Comparison of ENCODE assay signal across 20 cellular contexts in the genomic region with DNA sequence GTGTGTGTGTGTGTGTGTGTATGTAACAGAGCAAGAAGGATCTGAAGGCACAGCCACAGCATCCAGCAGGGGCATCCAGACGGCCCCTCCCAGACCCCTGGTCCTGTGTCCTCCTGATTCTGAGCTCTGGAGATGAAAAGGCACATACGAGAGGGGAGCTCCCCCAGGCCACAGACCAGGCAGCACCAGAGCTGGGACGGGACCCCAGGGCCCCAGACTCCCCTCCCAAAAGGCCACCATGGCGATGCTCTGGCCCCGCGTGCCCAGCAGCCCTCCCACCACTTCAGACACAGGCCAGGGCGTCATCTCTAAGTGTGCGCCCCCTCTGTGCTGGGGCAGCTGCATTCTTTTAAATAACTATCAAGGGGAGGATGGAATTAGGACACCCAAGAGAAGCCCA.
DNase-seq lines count a peak whose midpoint lies in the region; FAIRE-seq and TF ChIP-seq lines count a peak whose summit lies in the region.
"Had no signal": no experiment of that assay in that cellular context is flagged by ENCODE, and none has a peak within 500 bp of the region (broad histone marks: within the 10 kb centered on the region; RNA-seq: fewer than 3 reads in every experiment).

No MANE protein-coding gene starts in this region.

- H3K4me1 ChIP-seq in neuronal stem cell (ENCODE audit: control insufficient read depth in 2 of 2, insufficient read depth in 1 of 2, low read depth in 1 of 2, low read length in 2 of 2) (no peaks in the 10 kb centered on the region), stomach (no peaks in the 10 kb centered on the region), breast epithelium (no peaks in the 10 kb centered on the region)
- H3K4me1 ChIP-seq: BE2C had no signal

- H3K18ac ChIP-seq in neuronal stem cell (ENCODE audit: low read length) = peak overlapping the region; percentile 19

- no peak overlapping the region for H3K4ac ChIP-seq in neuronal stem cell (ENCODE audit: low read length)

- no peak for TF ChIP-seq CTCF in bronchial epithelial cell (IDR thresholded peaks at IDR 0.05; ENCODE audit: insufficient read depth, low read length, severe bottlenecking)
- no peak for TF ChIP-seq CTCF in stomach (IDR thresholded peaks at IDR 0.05)
- no peak for TF ChIP-seq CTCF in breast epithelium (IDR thresholded peaks at IDR 0.05)

- H2BK12ac ChIP-seq in neuronal stem cell (ENCODE audit: low read length) = no peak overlapping the region

- no peak overlapping the region for H2AK5ac ChIP-seq in neuronal stem cell (ENCODE audit: low read depth, low read length)

- TF ChIP-seq POLR2A in stomach (IDR thresholded peaks at IDR 0.05) (no peak), breast epithelium (IDR thresholded peaks at IDR 0.05) (no peak)

- TF ChIP-seq EP300 in stomach (IDR thresholded peaks at IDR 0.05) = no peak

- H3K36me3 ChIP-seq in bronchial epithelial cell (ENCODE audit: control insufficient read depth, insufficient read depth, low read length) (no peaks in the 10 kb centered on the region), neuronal stem cell (replicated peaks in 1 of 2; ENCODE audit: control insufficient read depth in 2 of 2, insufficient read depth in 2 of 2, low read length in 2 of 2) (no peaks in the 10 kb centered on the region), stomach (no peaks in the 10 kb centered on the region), breast epithelium (no peaks in the 10 kb centered on the region)
- H3K36me3 ChIP-seq: BE2C had no signal

- no CpG with 5 or more reads among the region's 8 CpGs for WGBS in neuronal stem cell (ENCODE audit: extremely low coverage in 2 of 2, insufficient read length in 2 of 2, insufficient replicate concordance in 1 of 2), 2 donors
- 74 to 85% (median 77%) methylated on average over 7 to 8 of the region's 8 CpGs for WGBS in stomach, 5 donors

- H3K4me3 ChIP-seq in bronchial epithelial cell (ENCODE audit: low read depth, low read length) (no peak overlapping the region), neuronal stem cell (ENCODE audit: low read length in 2 of 2) (no peak overlapping the region), stomach (no peak overlapping the region), breast epithelium (no peak overlapping the region)

- no peak overlapping the region for H3K27ac Mint-ChIP-seq in activated T-helper 2 cell treated with anti-CD3 and anti-CD28 coated beads, Interferon-gamma antibody, Interleukin-2, Interleukin-4, amounts not matched to agents 10 μg/mL and 5 μg/mL and 100 μg/mL, durations not matched to agents 14 hours and 24 hours and 36 hours
- H3K27ac Mint-ChIP-seq: CD8-positive, alpha-beta T cell; H9 had no signal

- H2BK120ac ChIP-seq in neuronal stem cell (ENCODE audit: low read depth, low read length) = no peak overlapping the region

- H3K27me3 ChIP-seq in bronchial epithelial cell (ENCODE audit: control insufficient read depth, insufficient read depth, low read length) (no peaks in the 10 kb centered on the region), neuronal stem cell (ENCODE audit: control insufficient read depth in 3 of 3, insufficient read depth in 3 of 3, low read depth in 1 of 3, low read length in 3 of 3) (peaks cover 0 to 6% (median 0%) of the 10 kb centered on the region in 3 experiments), stomach (peaks cover 0 to 5% (median 0%) of the 10 kb centered on the region in 3 donors), breast epithelium (no peaks in the 10 kb centered on the region)
- H3K27me3 ChIP-seq: BE2C had no signal

- peak overlapping the region; percentile 38 for H3K9ac ChIP-seq in neuronal stem cell (ENCODE audit: low read depth, low read length, poor library complexity)

- H3K4me3 Mint-ChIP-seq in activated T-helper 2 cell treated with anti-CD3 and anti-CD28 coated beads, Interferon-gamma antibody, Interleukin-2, Interleukin-4, amounts not matched to agents 10 μg/mL and 5 μg/mL and 100 μg/mL, durations not matched to agents 14 hours and 24 hours and 36 hours (ENCODE audit: low read depth) = no peak overlapping the region
- H3K4me3 Mint-ChIP-seq: CD8-positive, alpha-beta T cell; H9 had no signal

- intact Hi-C loops in stomach (cut with DNase I; ENCODE audit: low total_unique reads) (no loop called here), breast epithelium (cut with DNase I; ENCODE audit: low total_unique reads) (no loop called here)
- intact Hi-C loops in activated T-helper 2 cell treated with anti-CD3 and anti-CD28 coated beads, Interferon-gamma antibody, Interleukin-2, Interleukin-4, amounts not matched to agents 10 μg/mL and 5 μg/mL and 100 μg/mL, durations not matched to agents 14 hours and 24 hours and 36 hours (cut with micrococcal nuclease) = no loop called here

- H4K91ac ChIP-seq in neuronal stem cell (ENCODE audit: low read depth, low read length, poor library complexity) = no peak overlapping the region

- H3K9me3 ChIP-seq in neuronal stem cell (replicated peaks in 1 of 2; ENCODE audit: control insufficient read depth in 2 of 2, insufficient read depth in 1 of 2, low read depth in 1 of 2, low read length in 2 of 2) (peaks cover 9 to 10% of the 10 kb centered on the region in 2 donors), stomach (peaks cover 20 to 30% (median 27%) of the 10 kb centered on the region in 4 donors), breast epithelium (peaks cover 14 to 23% of the 10 kb centered on the region in 2 donors)
- H3K9me3 ChIP-seq: BE2C had no signal

- H3K36me3 Mint-ChIP-seq in activated T-helper 2 cell treated with anti-CD3 and anti-CD28 coated beads, Interferon-gamma antibody, Interleukin-2, Interleukin-4, amounts not matched to agents 10 μg/mL and 5 μg/mL and 100 μg/mL, durations not matched to agents 14 hours and 24 hours and 36 hours (ENCODE audit: low read depth) = no peaks in the 10 kb centered on the region

- H3K14ac ChIP-seq in neuronal stem cell (ENCODE audit: low read length) = peak overlapping the region; percentile 86

- no peaks in the 10 kb centered on the region for H3K4me1 Mint-ChIP-seq in activated T-helper 2 cell treated with anti-CD3 and anti-CD28 coated beads, Interferon-gamma antibody, Interleukin-2, Interleukin-4, amounts not matched to agents 10 μg/mL and 5 μg/mL and 100 μg/mL, durations not matched to agents 14 hours and 24 hours and 36 hours (ENCODE audit: low read depth)
- H3K4me1 Mint-ChIP-seq: H9 had no signal

- H2AFZ ChIP-seq in neuronal stem cell (ENCODE audit: low read length) = no peak overlapping the region

- no peak overlapping the region for H3K4me2 ChIP-seq in neuronal stem cell (ENCODE audit: insufficient read depth, low read length, poor library complexity, severe bottlenecking)

- H2BK15ac ChIP-seq in neuronal stem cell (ENCODE audit: low read length) = peak overlapping the region; percentile 38

- no peak overlapping the region for H2BK5ac ChIP-seq in neuronal stem cell (ENCODE audit: low read length)

- no peak overlapping the region for H3K23ac ChIP-seq in neuronal stem cell (ENCODE audit: low read depth, low read length, poor library complexity)

- DNase-seq in bronchial epithelial cell (ENCODE audit: low read depth) (no peak), neuronal stem cell (ENCODE audit: low spot score) (no peak), stomach (peak; percentile 21), breast epithelium (ENCODE audit: low spot score in 2 of 2) (no peak), AML-193 (lab: John Stamatoyannopoulos, UW) (no peak), NCI-H748 treated with DMSO at 0.1 percent for 48 hours (lab: John Stamatoyannopoulos, UW) (no peak)
- DNase-seq in activated T-helper 2 cell treated with anti-CD3 and anti-CD28 coated beads, Interferon-gamma antibody, Interleukin-2, Interleukin-4, amounts not matched to agents 10 μg/mL and 5 μg/mL and 100 μg/mL, durations not matched to agents 14 hours and 24 hours and 36 hours (ENCODE audit: low spot score) = no peak
- DNase-seq: BE2C; CD8-positive, alpha-beta T cell; COR-L47; DMS153; DMS79 treated with DMSO at 0.1 percent for 48 hours; EL; GOT3; H9 had no signal

- no peaks in the 10 kb centered on the region for H3K27me3 Mint-ChIP-seq in activated T-helper 2 cell treated with anti-CD3 and anti-CD28 coated beads, Interferon-gamma antibody, Interleukin-2, Interleukin-4, amounts not matched to agents 10 μg/mL and 5 μg/mL and 100 μg/mL, durations not matched to agents 14 hours and 24 hours and 36 hours (ENCODE audit: low read depth)

- H4K8ac ChIP-seq in neuronal stem cell (ENCODE audit: low read depth, low read length) = no peak overlapping the region

- peak; percentile 7 for FAIRE-seq in bronchial epithelial cell (lab: Jason Lieb, UNC)
- FAIRE-seq: A204.1, D721Med, G401.6, GM12891 had no signal

- peaks cover 2% of the 10 kb centered on the region for H3K79me1 ChIP-seq in neuronal stem cell (ENCODE audit: low read depth, low read length)

- H3K9me3 Mint-ChIP-seq in activated T-helper 2 cell treated with anti-CD3 and anti-CD28 coated beads, Interferon-gamma antibody, Interleukin-2, Interleukin-4, amounts not matched to agents 10 μg/mL and 5 μg/mL and 100 μg/mL, durations not matched to agents 14 hours and 24 hours and 36 hours = peaks cover 14% of the 10 kb centered on the region

- H3K27ac ChIP-seq in neuronal stem cell (replicated peaks; ENCODE audit: low read length) (no peak overlapping the region), stomach (no peak overlapping the region), breast epithelium (no peak overlapping the region)
- H3K27ac ChIP-seq: C4-2B had no signal
